ENCODE assay signal across 1 cellular context in genomic region chr20:428658-429200, GRCh38.
TF ChIP-seq lines count a peak whose summit lies in the region.

No MANE protein-coding gene starts in this region.

TF ChIP-seq in K562, 482 proteins besides CTCF, POLR2A, EP300 and RAD21:
- TF ChIP-seq TBL1XR1 (IDR thresholded peaks at IDR 0.05; ENCODE audit: low read length in 2 of 2) (no peak), TCF3 (CRISPR knock-in tag; IDR thresholded peaks at IDR 0.05) (no peak), CUX1 (CRISPR knock-in tag; IDR thresholded peaks at IDR 0.05) (no peak), POLR2G (IDR thresholded peaks at IDR 0.05; ENCODE audit: low read depth, low read length) (peak; percentile 67), HDAC3 (IDR thresholded peaks at IDR 0.05; ENCODE audit: borderline replicate concordance, partially characterized antibody) (no peak), VEZF1 (CRISPR knock-in tag; IDR thresholded peaks at IDR 0.05) (no peak), RHOXF2B (CRISPR knock-in tag; conservative IDR thresholded peaks at IDR 0.05) (no peak), TEAD2 (tag; IDR thresholded peaks at IDR 0.05) (no peak), PCBP1 (IDR thresholded peaks at IDR 0.05; ENCODE audit: low read depth, low read length, poor library complexity, severe bottlenecking) (no peak), ZNF184 (CRISPR knock-in tag; IDR thresholded peaks at IDR 0.05) (no peak), ZNF589 (CRISPR knock-in tag; IDR thresholded peaks at IDR 0.05; ENCODE audit: low read depth) (no peak), TRIM28 (IDR thresholded peaks at IDR 0.05) (no peak), ZBTB33 (CRISPR knock-in tag; IDR thresholded peaks at IDR 0.05) (peak; percentile 64; the same call in 1 of the 2 replicates), XRCC4 (IDR thresholded peaks at IDR 0.05; ENCODE audit: extremely low read depth, insufficient read depth, insufficient read length) (no peak), MXD1 (CRISPR knock-in tag; IDR thresholded peaks at IDR 0.05; ENCODE audit: borderline replicate concordance, poor library complexity, severe bottlenecking) (no peak), KLF6 (CRISPR knock-in tag; IDR thresholded peaks at IDR 0.05; ENCODE audit: borderline replicate concordance) (no peak), CBFB (CRISPR knock-in tag; IDR thresholded peaks at IDR 0.05) (no peak), ZNF561 (CRISPR knock-in tag; conservative IDR thresholded peaks at IDR 0.05) (no peak), GATAD2B (IDR thresholded peaks at IDR 0.05; ENCODE audit: borderline replicate concordance) (no peak), ARID3A (IDR thresholded peaks at IDR 0.05; ENCODE audit: borderline replicate concordance, low read depth, low read length) (no peak), ARID3B (CRISPR knock-in tag; IDR thresholded peaks at IDR 0.05; ENCODE audit: borderline replicate concordance) (no peak), RBFOX2 (IDR thresholded peaks at IDR 0.05; ENCODE audit: low read depth, low read length) (peak; percentile 48), ZNF23 (CRISPR knock-in tag; IDR thresholded peaks at IDR 0.05) (no peak), SIN3A (IDR thresholded peaks at IDR 0.05; ENCODE audit: borderline replicate concordance in 2 of 2, control insufficient read depth in 1 of 2, low read depth in 2 of 2, low read length in 2 of 2) (no peak), SMARCA5 (IDR thresholded peaks at IDR 0.05) (no peak), ZBTB11 (CRISPR knock-in tag; IDR thresholded peaks at IDR 0.05) (no peak), MAZ (CRISPR knock-in tag; conservative IDR thresholded peaks at IDR 0.05 in 1 of 2, IDR thresholded peaks at IDR 0.05 in 1 of 2) (no peak)
